Comparison of ENCODE assay signal across 17 cellular contexts in the genomic region with DNA sequence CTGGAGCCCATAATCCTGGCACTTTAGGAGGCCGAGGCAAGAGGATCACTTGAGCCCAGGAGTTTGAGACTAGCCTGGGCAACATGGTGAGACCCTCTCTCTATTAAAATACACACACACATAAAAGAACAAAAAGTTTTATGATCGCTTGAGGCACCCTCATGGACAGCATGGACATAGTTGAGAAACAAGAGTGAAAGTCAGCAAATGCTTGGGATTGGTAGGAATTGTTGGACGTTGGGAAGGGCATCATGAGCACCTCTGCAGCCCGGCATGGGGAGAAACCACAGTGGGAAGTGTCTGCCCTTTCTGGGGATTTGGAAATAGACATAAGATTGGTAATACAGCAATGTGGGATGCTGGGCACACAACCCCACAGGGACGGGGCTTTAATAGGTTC.
"Had no signal": no experiment of that assay in that cellular context is flagged by ENCODE, and none has a peak within 500 bp of the region (broad histone marks: within the 10 kb centered on the region; RNA-seq: fewer than 3 reads in every experiment).

No MANE protein-coding gene starts in this region.

- DNase-seq: colonic mucosa; dermis blood vessel endothelial cell; esophagus squamous epithelium; foreskin fibroblast; glutamatergic neuron; immature natural killer cell; kidney; left colon; mucosa of descending colon; naive thymus-derived CD8-positive, alpha-beta T cell; posterior cingulate gyrus; stimulated activated CD4-positive, alpha-beta T cell treated with anti-CD3 and anti-CD28 coated beads, Interleukin-12 subunit alpha, Interleukin-12 subunit beta, amount 100 ng/mL, for 4 hours; stimulated activated naive CD4-positive, alpha-beta T cell; testis; transverse colon had no signal

- H3K9me3 ChIP-seq: colonic mucosa, esophagus squamous epithelium, gastroesophageal sphincter, mucosa of descending colon, right atrium auricular region, testis, transverse colon had no signal

- H3K4me1 ChIP-seq: colonic mucosa, esophagus squamous epithelium, gastroesophageal sphincter, right atrium auricular region, testis had no signal

- H3K27me3 ChIP-seq: colonic mucosa, esophagus squamous epithelium, gastroesophageal sphincter, right atrium auricular region, testis, transverse colon had no signal

- H3K27ac Mint-ChIP-seq: immature natural killer cell had no signal

- H3K4me3 ChIP-seq: colonic mucosa, esophagus squamous epithelium, gastroesophageal sphincter, mucosa of descending colon, right atrium auricular region, testis, transverse colon had no signal

- H3K9me3 Mint-ChIP-seq: immature natural killer cell had no signal

- H3K27ac ChIP-seq: colonic mucosa, esophagus squamous epithelium, gastroesophageal sphincter, right atrium auricular region, testis, transverse colon had no signal

- H3K27me3 Mint-ChIP-seq: naive thymus-derived CD8-positive, alpha-beta T cell had no signal

- H3K36me3 ChIP-seq: colonic mucosa, esophagus squamous epithelium, gastroesophageal sphincter, right atrium auricular region, transverse colon had no signal

- H3K36me3 Mint-ChIP-seq: naive thymus-derived CD8-positive, alpha-beta T cell had no signal

- H3K4me3 Mint-ChIP-seq: immature natural killer cell; naive thymus-derived CD8-positive, alpha-beta T cell had no signal

- ATAC-seq: gastroesophageal sphincter; left colon; mucosa of descending colon; naive thymus-derived CD8-positive, alpha-beta T cell had no signal
